Comparison of ENCODE assay signal across 9 cellular contexts in the genomic region with DNA sequence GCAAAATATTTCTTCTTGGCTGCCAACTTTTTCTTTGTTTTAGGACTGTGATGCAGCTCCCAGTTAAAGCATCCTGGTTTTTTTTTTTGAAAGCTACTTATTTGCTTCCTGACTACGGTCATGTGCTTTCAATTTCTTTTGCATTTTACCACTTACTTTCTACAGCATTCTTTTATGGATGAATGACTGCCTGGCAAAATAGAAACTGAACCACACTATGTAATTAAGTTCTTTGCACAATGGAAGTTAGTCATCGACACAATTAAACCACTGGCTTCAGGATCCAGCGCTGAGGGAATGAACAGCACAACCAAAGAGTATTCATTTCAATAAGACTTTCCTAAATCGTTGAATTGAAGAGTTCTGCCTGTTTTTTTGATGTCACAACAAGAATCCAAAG.
DNase-seq lines count a peak whose midpoint lies in the region.
"Had no signal": no experiment of that assay in that cellular context is flagged by ENCODE, and none has a peak within 500 bp of the region (broad histone marks: within the 10 kb centered on the region; RNA-seq: fewer than 3 reads in every experiment).

No MANE protein-coding gene starts in this region.

- DNase-seq in DMS 273 (lab: John Stamatoyannopoulos, UW; ENCODE audit: unreplicated experiment): peak; percentile 1
- no peak for DNase-seq in DMS 273 treated with DMSO at 0.1 percent for 48 hours (lab: John Stamatoyannopoulos, UW)
- DNase-seq in SK-MEL-5 (ENCODE audit: low read depth, low spot score): peak; percentile 97
- peak; percentile 93 for DNase-seq in foreskin melanocyte
- peak; percentile 75 for DNase-seq in stromal cell of bone marrow (ENCODE audit: low read depth)
- DNase-seq in cardiac septum (ENCODE audit: low spot score): no peak
- DNase-seq in posterior cingulate gyrus: no peak
- DNase-seq in SIG-M5 treated with dmso at 0.1 percent for 504 hours (lab: John Stamatoyannopoulos, UW; ENCODE audit: unreplicated experiment): no peak
- DNase-seq: NCI-H526 treated with DMSO at 0.1 percent for 48 hours had no signal

- in situ Hi-C loops in SK-MEL-5 (cut with HindIII; ENCODE audit: low pct_unique_long_range_greater_than_20kb, low sequenced_read_pairs): no loop called here

- intact Hi-C loops in cardiac septum (cut with DNase I) (no loop called here), posterior cingulate gyrus (cut with DNase I) (no loop called here)

Comparison
In these comparisons a context has a peak if more than half of its experiments do, and no peak if none do; other contexts are left out.
1. DNase-seq: peak in DMS 273 (single experiment), SK-MEL-5 (single experiment), foreskin melanocyte (single experiment) and stromal cell of bone marrow (single experiment); none in DMS 273 treated with DMSO at 0.1 percent for 48 hours (single experiment), cardiac septum (single experiment), posterior cingulate gyrus (0 of 10) and SIG-M5 treated with dmso at 0.1 percent for 504 hours (single experiment).